ENCODE assay signal across 8 cellular contexts in genomic region chr1:151399890-151400235, GRCh38. TPM values are rescaled to one million over a fixed set of nuclear protein-coding genes. Genes with fewer than 3 reads are reported as not detected.
DNase-seq lines count a peak whose midpoint lies in the region; ATAC-seq and TF ChIP-seq lines count a peak whose summit lies in the region.

No MANE protein-coding gene starts in this region.

- H3K4me3 ChIP-seq in AG04450 (ENCODE audit: low read depth, low read length) (peak overlapping the region; percentile 97), SK-N-SH (ENCODE audit: low read depth in 2 of 2, low read length in 1 of 2) (peak overlapping the region; percentile 84 to 90), tibial nerve (peak overlapping the region; percentile 79 to 93 (median 89))

- H3F3A ChIP-seq in SK-N-SH (replicated peaks; ENCODE audit: insufficient read depth) = peaks cover 39% of the 10 kb centered on the region

- no peak for TF ChIP-seq RAD21 in SK-N-SH (IDR thresholded peaks at IDR 0.05; ENCODE audit: low read length)

- H2AFZ ChIP-seq in SK-N-SH (ENCODE audit: low read depth) = peak overlapping the region; percentile 73; the same call in 1 of the 2 replicates

- peak overlapping the region; percentile 85 for H3K4me2 ChIP-seq in SK-N-SH

- DNase-seq in AG04450 (ENCODE audit: low read depth, low spot score) (no peak), SK-N-SH (no peak), mesothelial cell of epicardium (ENCODE audit: low spot score in 2 of 2, unreplicated experiment in 2 of 2) (no peak), tibial nerve (ENCODE audit: low spot score in 2 of 2) (no peak), DMS114 treated with DMSO at 0.1 percent for 48 hours (lab: John Stamatoyannopoulos, UW; ENCODE audit: unreplicated experiment) (no peak)
- peak in 2 of 3 experiments; percentile 2 to 18 for DNase-seq in effector memory CD8-positive, alpha-beta T cell

- POLR2A ChIA-PET in AG04450 (lab: Yijun Ruan, JAX) = interaction anchor here (0.5 to 2.2 kb wide), 6 partner anchors 19 to 89 kb away, joined by 3 to 9 read pairs (median 5); partner anchors contain the start of gene PI4KB
- POLR2A ChIA-PET in SK-N-SH (lab: Yijun Ruan, JAX) = interaction anchor here (0.9 to 1.6 kb wide), 7 partner anchors 8 to 210 kb away, joined by 3 to 4 read pairs (median 3); partner anchors contain the start of genes RFX5 and VPS72

- peaks cover 4% of the 10 kb centered on the region for H4K20me1 ChIP-seq in SK-N-SH (ENCODE audit: insufficient read depth)

- TF ChIP-seq CTCF in AG04450 (IDR thresholded peaks at IDR 0.05; ENCODE audit: low read depth, low read length) = no peak
- TF ChIP-seq CTCF in SK-N-SH (IDR thresholded peaks at IDR 0.05) = no peak
- TF ChIP-seq CTCF in mesothelial cell of epicardium (IDR thresholded peaks at IDR 0.05; ENCODE audit: unreplicated experiment) = no peak
- no peak for TF ChIP-seq CTCF in tibial nerve (IDR thresholded peaks at IDR 0.05)

- H3K9me3 ChIP-seq in AG04450 (ENCODE audit: control insufficient read depth, insufficient read depth, low read length) = peaks cover 4% of the 10 kb centered on the region; the same call in 1 of the 2 replicates
- H3K9me3 ChIP-seq in SK-N-SH = no peaks in the 10 kb centered on the region
- H3K9me3 ChIP-seq in tibial nerve = no peaks in the 10 kb centered on the region

- peaks cover 11 to 12% of the 10 kb centered on the region in 2 experiments; a peak in 3 of 4 replicates for H3K4me1 ChIP-seq in SK-N-SH (ENCODE audit: control insufficient read depth in 1 of 2, insufficient read depth in 2 of 2, low read depth in 1 of 2, low read length in 1 of 2)
- peaks cover 0 to 18% (median 12%) of the 10 kb centered on the region in 4 donors for H3K4me1 ChIP-seq in tibial nerve

- peak overlapping the region; percentile 95 for H3K9ac ChIP-seq in SK-N-SH

- H3K27me3 ChIP-seq in AG04450 (ENCODE audit: control insufficient read depth, insufficient read depth, low read length) = no peaks in the 10 kb centered on the region
- no peaks in the 10 kb centered on the region for H3K27me3 ChIP-seq in SK-N-SH (ENCODE audit: insufficient read depth)
- no peaks in the 10 kb centered on the region for H3K27me3 ChIP-seq in tibial nerve

- no peaks in the 10 kb centered on the region for H3K9me2 ChIP-seq in SK-N-SH

- H3K27ac ChIP-seq in AG04450 (ENCODE audit: low read depth, low read length) (peak overlapping the region; percentile 81), SK-N-SH (ENCODE audit: low read depth in 2 of 2, low read length in 1 of 2) (peak overlapping the region; percentile 82 to 83), tibial nerve (peak overlapping the region; percentile 78 to 94 (median 93))

- peak overlapping the region; percentile 99 to 100 for H3K4me3 Mint-ChIP-seq in effector memory CD8-positive, alpha-beta T cell
- H3K4me3 Mint-ChIP-seq in mesothelial cell of epicardium = peak overlapping the region; percentile 96

- TF ChIP-seq EP300 in SK-N-SH (IDR thresholded peaks at IDR 0.05; ENCODE audit: borderline replicate concordance in 1 of 2, low read depth in 1 of 2, low read length in 1 of 2) (no peak), tibial nerve (IDR thresholded peaks at IDR 0.05) (no peak)

- H3K27ac Mint-ChIP-seq in effector memory CD8-positive, alpha-beta T cell = peak overlapping the region; percentile 100
- H3K27ac Mint-ChIP-seq in mesothelial cell of epicardium = peak overlapping the region; percentile 99

- peak; percentile 15 for ATAC-seq in GM21737 (IDR thresholded peaks at IDR 0.05; ENCODE audit: unreplicated experiment)
- ATAC-seq in effector memory CD8-positive, alpha-beta T cell (replicated peaks) = peak; percentile 17
- no peak for ATAC-seq in HG03521 (IDR thresholded peaks at IDR 0.05; ENCODE audit: unreplicated experiment)

- H3K27me3 Mint-ChIP-seq in effector memory CD8-positive, alpha-beta T cell = no peaks in the 10 kb centered on the region
- no peaks in the 10 kb centered on the region for H3K27me3 Mint-ChIP-seq in mesothelial cell of epicardium (ENCODE audit: low read depth)

- peaks cover 16 to 22% of the 10 kb centered on the region in 2 donors for H3K4me1 Mint-ChIP-seq in effector memory CD8-positive, alpha-beta T cell (ENCODE audit: low read depth in 2 of 2)
- peaks cover 12% of the 10 kb centered on the region for H3K4me1 Mint-ChIP-seq in mesothelial cell of epicardium

- no peaks in the 10 kb centered on the region for H3K9me3 Mint-ChIP-seq in effector memory CD8-positive, alpha-beta T cell
- no peaks in the 10 kb centered on the region for H3K9me3 Mint-ChIP-seq in mesothelial cell of epicardium

- H3K36me3 Mint-ChIP-seq in effector memory CD8-positive, alpha-beta T cell (ENCODE audit: insufficient read depth) = peaks cover 45% of the 10 kb centered on the region
- peaks cover 19% of the 10 kb centered on the region for H3K36me3 Mint-ChIP-seq in mesothelial cell of epicardium

- CTCF ChIA-PET in AG04450 (lab: Charles Lee) (interaction anchor here (1.0 to 2.1 kb wide), 3 partner anchors 12 to 90 kb away, joined by 3 to 11 read pairs (median 4); no protein-coding TSS in a partner anchor), SK-N-SH (lab: Yijun Ruan, JAX) (interaction anchor here (1.0 to 2.5 kb wide), 9 partner anchors 8 to 103 kb away, joined by 3 to 17 read pairs (median 5); no protein-coding TSS in a partner anchor)

- H3K36me3 ChIP-seq in SK-N-SH (replicated peaks in 1 of 2; ENCODE audit: control insufficient read depth in 1 of 2, insufficient read depth in 2 of 2, low read length in 1 of 2) (peaks cover 31 to 45% of the 10 kb centered on the region in 2 experiments), tibial nerve (peaks cover 0 to 39% (median 0%) of the 10 kb centered on the region in 3 donors)

- no peak for TF ChIP-seq POLR2A in tibial nerve (IDR thresholded peaks at IDR 0.05)

- 4% methylated on average over 19 of the region's 19 CpGs for WGBS in SK-N-SH (ENCODE audit: low lambda C conversion rate)
- 0% methylated on average over 19 of the region's 19 CpGs for WGBS in tibial nerve, 2 donors

- peaks cover 31% of the 10 kb centered on the region for H3K79me2 ChIP-seq in SK-N-SH (ENCODE audit: insufficient read depth)

TF ChIP-seq in SK-N-SH, 30 proteins besides CTCF, POLR2A, EP300 and RAD21:
- no peak for TF ChIP-seq NRF1 (IDR thresholded peaks at IDR 0.05; ENCODE audit: low read depth, low read length)
- no peak for TF ChIP-seq MEF2A (IDR thresholded peaks at IDR 0.05; ENCODE audit: borderline replicate concordance, low read depth)
- TF ChIP-seq FOSL2 (IDR thresholded peaks at IDR 0.05; ENCODE audit: borderline replicate concordance, low read depth) = no peak
- TF ChIP-seq TCF12 (IDR thresholded peaks at IDR 0.05) = no peak
- no peak for TF ChIP-seq NFIC (IDR thresholded peaks at IDR 0.05; ENCODE audit: borderline replicate concordance)
- TF ChIP-seq FOXM1 (IDR thresholded peaks at IDR 0.05; ENCODE audit: low read depth) = no peak
- TF ChIP-seq POLR2AphosphoS5 (IDR thresholded peaks at IDR 0.05; ENCODE audit: low read depth, low read length) = no peak
- TF ChIP-seq RCOR1 (IDR thresholded peaks at IDR 0.05; ENCODE audit: low read length) = no peak
- no peak for TF ChIP-seq SMC3 (IDR thresholded peaks at IDR 0.05; ENCODE audit: low read depth, low read length)
- no peak for TF ChIP-seq ELF1 (IDR thresholded peaks at IDR 0.05)
- TF ChIP-seq MXI1 (IDR thresholded peaks at IDR 0.05; ENCODE audit: low read depth, low read length) = no peak

RNA-seq across cellular contexts. Expression of gene PSMB4, which starts 0.5 kb away (rescaled TPM):
- polyA plus RNA-seq in AG04450 (2011; rRNA removed) = 483 and 516 TPM in 2 replicates
- polyA minus RNA-seq in AG04450 (2011; rRNA and poly(A)+ RNA removed) = 284 and 352 TPM in 2 replicates
- polyA plus RNA-seq in SK-N-SH (2012; rRNA removed) = 716 and 754 TPM in 2 replicates
- 531 and 586 TPM in 2 replicates for polyA plus RNA-seq in SK-N-SH (2012; cell fraction: cytosol; rRNA removed)
- polyA plus RNA-seq in SK-N-SH (2012; cell fraction: nucleus; rRNA removed) = 941 and 989 TPM in 2 replicates
- total RNA-seq in mesothelial cell of epicardium = 202 to 207 TPM (median 202 TPM) in 3 replicates
- 100 to 1,000 TPM; 219 to 267 (median 232) TPM for total RNA-seq in tibial nerve

RNA-seq across cellular contexts. Expression of gene SELENBP1, which starts 27.4 kb away (rescaled TPM):
- polyA plus RNA-seq in AG04450 (2011; rRNA removed) = 85.0 and 102 TPM in 2 replicates
- 65.1 and 96.2 TPM in 2 replicates for polyA minus RNA-seq in AG04450 (2011; rRNA and poly(A)+ RNA removed)
- polyA plus RNA-seq in SK-N-SH (2012; rRNA removed) = 0.11 and 0.16 TPM in 2 replicates
- polyA plus RNA-seq in SK-N-SH (2012; cell fraction: cytosol; rRNA removed) = 0.12 and 0.17 TPM in 2 replicates
- polyA plus RNA-seq in SK-N-SH (2012; cell fraction: nucleus; rRNA removed) = 0.30 and 0.35 TPM in 2 replicates
- total RNA-seq in mesothelial cell of epicardium = 51.1 to 58.5 TPM (median 53.3 TPM) in 3 replicates
- 100 to 1,000 TPM in 3 of 4 donors, 10 to 100 TPM in 1; 65.7 to 159 (median 130) TPM for total RNA-seq in tibial nerve

RNA-seq across cellular contexts. Expression of gene RFX5, which starts 52.8 kb away (rescaled TPM):
- polyA plus RNA-seq in AG04450 (2011; rRNA removed) (40.9 and 42.7 TPM in 2 replicates), SK-N-SH (2012; rRNA removed) (29.1 and 49.0 TPM in 2 replicates)
- 62.9 and 103 TPM in 2 replicates for polyA minus RNA-seq in AG04450 (2011; rRNA and poly(A)+ RNA removed)
- 31.1 and 32.7 TPM in 2 replicates for polyA plus RNA-seq in SK-N-SH (2012; cell fraction: cytosol; rRNA removed)
- 70.3 and 111 TPM in 2 replicates for polyA plus RNA-seq in SK-N-SH (2012; cell fraction: nucleus; rRNA removed)
- total RNA-seq in mesothelial cell of epicardium (82.8 to 89.5 TPM (median 88.2 TPM) in 3 replicates), tibial nerve (10 to 100 TPM; 17.7 to 45.0 (median 32.8) TPM)

RNA-seq across cellular contexts. Expression of gene POGZ, which starts 59.4 kb away (rescaled TPM):
- polyA plus RNA-seq in AG04450 (2011; rRNA removed) (43.4 and 45.7 TPM in 2 replicates), SK-N-SH (2012; rRNA removed) (23.9 and 30.2 TPM in 2 replicates)
- 73.7 and 106 TPM in 2 replicates for polyA minus RNA-seq in AG04450 (2011; rRNA and poly(A)+ RNA removed)
- 11.7 and 14.0 TPM in 2 replicates for polyA plus RNA-seq in SK-N-SH (2012; cell fraction: cytosol; rRNA removed)
- 114 and 159 TPM in 2 replicates for polyA plus RNA-seq in SK-N-SH (2012; cell fraction: nucleus; rRNA removed)
- total RNA-seq in mesothelial cell of epicardium (169 to 182 TPM (median 179 TPM) in 3 replicates), tibial nerve (10 to 100 TPM; 67.2 to 81.0 (median 72.7) TPM)

Comparison
In these comparisons a context has a peak if more than half of its experiments do, and no peak if none do; other contexts are left out.
1. DNase-seq: peak in effector memory CD8-positive, alpha-beta T cell (2 of 3); none in AG04450 (single experiment), SK-N-SH (single experiment), mesothelial cell of epicardium (0 of 2), tibial nerve (0 of 2) and DMS114 treated with DMSO at 0.1 percent for 48 hours (single experiment).
2. Peak in every context shown above with its lines, with median percentiles within 50 percentile points of each other: H3K27ac ChIP-seq and H3K4me3 ChIP-seq.